In the genomic region with DNA sequence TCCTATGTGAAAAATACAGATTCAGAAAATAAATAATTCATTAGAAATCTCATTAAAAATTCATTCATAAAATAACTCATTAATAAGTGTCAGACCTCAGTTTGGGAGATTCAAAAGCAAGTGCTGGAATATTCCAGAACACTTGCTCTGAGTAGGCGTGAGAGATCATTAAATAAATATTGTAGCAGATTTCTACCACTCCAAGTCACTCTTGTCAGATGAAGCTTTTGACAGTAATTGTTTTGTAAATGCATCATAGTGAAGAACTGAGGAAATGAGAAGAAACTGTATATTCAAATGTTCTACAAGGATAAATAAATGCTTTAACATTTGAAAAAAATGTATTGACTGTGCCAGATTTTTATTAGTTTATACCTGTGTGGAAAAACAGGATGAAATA, we compare ENCODE assay signal across 21 cellular contexts.
"Had no signal": no experiment of that assay in that cellular context is flagged by ENCODE, and none has a peak within 500 bp of the region (broad histone marks: within the 10 kb centered on the region; RNA-seq: fewer than 3 reads in every experiment).

No MANE protein-coding gene starts in this region.

- H3K36me3 ChIP-seq: colonic mucosa, esophagus muscularis mucosa, gastrocnemius medialis, heart right ventricle, left lung, lower lobe of right lung had no signal

- H3K27ac Mint-ChIP-seq: mesothelial cell of epicardium had no signal

- H3K4me3 Mint-ChIP-seq: mesothelial cell of epicardium had no signal

- H3K4me1 Mint-ChIP-seq: mesothelial cell of epicardium had no signal

- H3K27ac ChIP-seq: colonic mucosa, dorsolateral prefrontal cortex, esophagus muscularis mucosa, gastrocnemius medialis, heart right ventricle, left lung, lower lobe of right lung had no signal

- FAIRE-seq: endothelial cell of umbilical vein, keratinocyte had no signal

- H3K4me3 ChIP-seq: colonic mucosa, dorsolateral prefrontal cortex, esophagus muscularis mucosa, gastrocnemius medialis, heart right ventricle, left lung, lower lobe of right lung, mucosa of descending colon had no signal

- H3K4me1 ChIP-seq: colonic mucosa, esophagus muscularis mucosa, gastrocnemius medialis, heart right ventricle, left lung, lower lobe of right lung had no signal

- H3K27me3 ChIP-seq: colonic mucosa, dorsolateral prefrontal cortex, esophagus muscularis mucosa, gastrocnemius medialis, heart right ventricle, left lung had no signal

- DNase-seq: colonic mucosa; dermis blood vessel endothelial cell; dorsolateral prefrontal cortex; effector CD4-positive, alpha-beta T cell; effector memory CD4-positive, alpha-beta T cell; foreskin melanocyte; gastrocnemius medialis; glutamatergic neuron; head of caudate nucleus; heart right ventricle; hippocampal formation; left cardiac atrium; left lung; left ventricle myocardium superior; lower lobe of right lung; mesenchymal stem cell; mucosa of descending colon had no signal

- H3K9me3 ChIP-seq: colonic mucosa, esophagus muscularis mucosa, gastrocnemius medialis, left lung, lower lobe of right lung had no signal

- H3K36me3 Mint-ChIP-seq: mesothelial cell of epicardium had no signal
